In genomic region chr11:129949976-129950318, GRCh38 we compare ENCODE assay signal across 15 cellular contexts.
"Had no signal": no experiment of that assay in that cellular context is flagged by ENCODE, and none has a peak within 500 bp of the region (broad histone marks: within the 10 kb centered on the region; RNA-seq: fewer than 3 reads in every experiment).

No MANE protein-coding gene starts in this region.

- H3K4me3 Mint-ChIP-seq: activated CD4-positive, alpha-beta T cell treated with anti-CD3 and anti-CD28 coated beads, Interleukin-2, amount 10 ng/mL, durations not matched to agents 24 days and 14 days; activated T-cell treated with anti-CD3 and anti-CD28 coated beads, Interleukin-2, amount 50 U/mL, for 72 hours; effector memory CD8-positive, alpha-beta T cell; T-helper 2 cell treated with Interferon-gamma antibody and Interleukin-4, amounts not matched to agents 5 μg/mL and 100 μg/mL, for 36 hours had no signal

- H3K4me1 ChIP-seq: gastrocnemius medialis, right atrium auricular region had no signal

- H3K36me3 Mint-ChIP-seq: activated naive CD4-positive, alpha-beta T cell treated with anti-CD3 and anti-CD28 coated beads, Interleukin-2, amount 50 U/mL, for 72 hours had no signal

- H3K27ac Mint-ChIP-seq: activated CD4-positive, alpha-beta T cell treated with anti-CD3 and anti-CD28 coated beads, Interleukin-2, amount 10 ng/mL, durations not matched to agents 24 days and 14 days; activated naive CD4-positive, alpha-beta T cell treated with anti-CD3 and anti-CD28 coated beads, Interleukin-2, amount 50 U/mL, for 72 hours; activated T-cell treated with anti-CD3 and anti-CD28 coated beads, Interleukin-2, amount 50 U/mL, for 72 hours; effector memory CD8-positive, alpha-beta T cell; T-helper 2 cell treated with Interferon-gamma antibody and Interleukin-4, amounts not matched to agents 5 μg/mL and 100 μg/mL, for 36 hours had no signal

- ATAC-seq: activated naive CD4-positive, alpha-beta T cell treated with anti-CD3 and anti-CD28 coated beads, Interleukin-2, amount 50 U/mL, for 72 hours; activated T-cell treated with anti-CD3 and anti-CD28 coated beads, Interleukin-2, amount 50 U/mL, for 72 hours; effector memory CD8-positive, alpha-beta T cell; gastrocnemius medialis; stimulated activated naive CD8-positive, alpha-beta T cell treated with anti-CD3 and anti-CD28 coated beads, Interleukin-15, Interleukin-2, amounts not matched to agents 100 U/mL and 50 U/mL, for 24 hours had no signal

- DNase-seq: activated CD4-positive, alpha-beta T cell treated with anti-CD3 and anti-CD28 coated beads, Interleukin-2, amount 10 ng/mL, durations not matched to agents 24 days and 14 days; activated CD4-positive, CD25-positive, alpha-beta regulatory T cell; activated CD8-positive, alpha-beta memory T cell treated with anti-CD3 and anti-CD28 coated beads, Interleukin-2, amount 50 U/mL, for 48 hours; activated gamma-delta T cell; activated T-cell treated with anti-CD3 and anti-CD28 coated beads, Interleukin-2, amount 50 U/mL, for 72 hours; effector memory CD8-positive, alpha-beta T cell; gastrocnemius medialis; heart right ventricle; left cardiac atrium; small intestine; stimulated activated naive CD8-positive, alpha-beta T cell treated with anti-CD3 and anti-CD28 coated beads, Interleukin-15, Interleukin-2, amounts not matched to agents 100 U/mL and 50 U/mL, for 24 hours had no signal

- FAIRE-seq: small intestine had no signal

- H3K9me3 ChIP-seq: gastrocnemius medialis, heart right ventricle, right atrium auricular region had no signal

- H3K4me3 ChIP-seq: gastrocnemius medialis, heart right ventricle, right atrium auricular region had no signal

- H3K27me3 ChIP-seq: gastrocnemius medialis, heart right ventricle, right atrium auricular region had no signal

- H3K27ac ChIP-seq: epithelial cell of prostate, gastrocnemius medialis, right atrium auricular region had no signal

- H3K27me3 Mint-ChIP-seq: activated CD4-positive, alpha-beta T cell treated with anti-CD3 and anti-CD28 coated beads, Interleukin-2, amount 10 ng/mL, durations not matched to agents 24 days and 14 days; effector memory CD8-positive, alpha-beta T cell had no signal

- H3K9me3 Mint-ChIP-seq: activated CD4-positive, alpha-beta T cell treated with anti-CD3 and anti-CD28 coated beads, Interleukin-2, amount 10 ng/mL, durations not matched to agents 24 days and 14 days; activated naive CD4-positive, alpha-beta T cell treated with anti-CD3 and anti-CD28 coated beads, Interleukin-2, amount 50 U/mL, for 72 hours; activated T-cell treated with anti-CD3 and anti-CD28 coated beads, Interleukin-2, amount 50 U/mL, for 72 hours; effector memory CD8-positive, alpha-beta T cell; T-helper 2 cell treated with Interferon-gamma antibody and Interleukin-4, amounts not matched to agents 5 μg/mL and 100 μg/mL, for 36 hours had no signal
